In the genomic region with DNA sequence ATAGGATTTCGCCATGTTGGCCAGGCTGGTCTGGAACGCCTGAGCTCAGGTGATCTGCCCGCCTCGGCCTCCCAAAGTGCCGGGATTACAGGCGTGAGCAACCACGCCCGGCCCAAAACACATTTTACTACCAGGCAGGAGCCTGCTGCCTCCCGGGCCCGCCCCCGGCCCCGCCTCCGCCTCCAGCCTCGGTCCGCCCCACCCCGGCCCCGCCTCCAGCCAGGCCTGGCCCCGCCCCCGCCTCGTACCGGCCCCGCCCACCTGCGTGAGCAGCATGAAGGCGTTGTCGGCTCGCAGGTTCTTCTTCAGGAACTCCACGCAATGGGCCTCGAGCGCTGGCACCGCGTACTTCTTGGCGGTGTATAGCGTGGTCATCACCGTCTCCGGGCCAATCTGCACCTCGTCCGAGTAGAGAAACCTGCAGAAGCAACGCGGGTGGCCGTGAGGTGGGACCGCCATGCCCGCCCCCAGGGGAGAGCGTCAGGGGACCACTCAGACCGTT, we compare ENCODE assay signal across 1 cellular context.
TF ChIP-seq lines count a peak whose summit lies in the region.

No MANE protein-coding gene starts in this region.

TF ChIP-seq in SK-N-SH, 30 proteins besides CTCF, POLR2A, EP300 and RAD21 (continued from another document):
- TF ChIP-seq, protein P1, sequence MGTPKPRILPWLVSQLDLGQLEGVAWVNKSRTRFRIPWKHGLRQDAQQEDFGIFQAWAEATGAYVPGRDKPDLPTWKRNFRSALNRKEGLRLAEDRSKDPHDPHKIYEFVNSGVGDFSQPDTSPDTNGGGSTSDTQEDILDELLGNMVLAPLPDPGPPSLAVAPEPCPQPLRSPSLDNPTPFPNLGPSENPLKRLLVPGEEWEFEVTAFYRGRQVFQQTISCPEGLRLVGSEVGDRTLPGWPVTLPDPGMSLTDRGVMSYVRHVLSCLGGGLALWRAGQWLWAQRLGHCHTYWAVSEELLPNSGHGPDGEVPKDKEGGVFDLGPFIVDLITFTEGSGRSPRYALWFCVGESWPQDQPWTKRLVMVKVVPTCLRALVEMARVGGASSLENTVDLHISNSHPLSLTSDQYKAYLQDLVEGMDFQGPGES (IDR thresholded peaks at IDR 0.05; ENCODE audit: low read depth, low read length), result no peak
- TF ChIP-seq GABPA (IDR thresholded peaks at IDR 0.05; ENCODE audit: low read depth) (no peak), RFX5 (IDR thresholded peaks at IDR 0.05; ENCODE audit: low read length) (no peak)
